ENCODE assay signal across 19 cellular contexts in genomic region chr4:118774989-118775388, GRCh38.
DNase-seq lines count a peak whose midpoint lies in the region; FAIRE-seq and TF ChIP-seq lines count a peak whose summit lies in the region.
"Had no signal": no experiment of that assay in that cellular context is flagged by ENCODE, and none has a peak within 500 bp of the region (broad histone marks: within the 10 kb centered on the region; RNA-seq: fewer than 3 reads in every experiment).

No MANE protein-coding gene starts in this region.

- peak overlapping the region; percentile 18; the same call in 1 of the 2 replicates for H3K4me3 Mint-ChIP-seq in HFFc6
- no peak overlapping the region for H3K4me3 Mint-ChIP-seq in activated CD4-positive, alpha-beta memory T cell treated with anti-CD3 and anti-CD28 coated beads, Interleukin-2, amount 10 ng/mL, durations not matched to agents 7 days and 5 days
- H3K4me3 Mint-ChIP-seq: CD4-positive, CD25-positive, alpha-beta regulatory T cell; effector memory CD8-positive, alpha-beta T cell; T-cell had no signal

- DNase-seq in HFFc6, result peak; percentile 30
- DNase-seq in astrocyte of the spinal cord (ENCODE audit: low read depth, low spot score), result peak; percentile 49
- peak; percentile 54 for DNase-seq in kidney tubule cell (ENCODE audit: low spot score)
- DNase-seq in transverse colon, result no peak
- DNase-seq in activated CD4-positive, alpha-beta memory T cell treated with anti-CD3 and anti-CD28 coated beads, Interleukin-2, amount 10 ng/mL, durations not matched to agents 7 days and 5 days, result no peak
- no peak for DNase-seq in GOT3 (lab: John Stamatoyannopoulos, UW)
- no peak for DNase-seq in H54 (ENCODE audit: insufficient read length, low spot score)
- DNase-seq: activated naive CD4-positive, alpha-beta T cell; CD4-positive, CD25-positive, alpha-beta regulatory T cell; effector memory CD8-positive, alpha-beta T cell; GDM1; MG63; mucosa of descending colon; NCI-H2081; NCI-H82; occipital lobe; small intestine; stimulated activated naive CD4-positive, alpha-beta T cell treated with Interleukin-2 at 50 U/mL for 16 hours; T-cell had no signal

- POLR2A ChIA-PET in activated CD4-positive, alpha-beta memory T cell treated with anti-CD3 and anti-CD28 coated beads, Interleukin-2, amount 10 ng/mL, durations not matched to agents 7 days and 5 days (lab: Charles Lee), result no interaction called here

- peak overlapping the region in 3 of 4 donors; percentile 3 to 26 (median 7) for H3K27ac ChIP-seq in transverse colon

- TF ChIP-seq CTCF in HFFc6 (IDR thresholded peaks at IDR 0.05) (no peak), astrocyte of the spinal cord (IDR thresholded peaks at IDR 0.05; ENCODE audit: low read depth, low read length) (no peak), transverse colon (IDR thresholded peaks at IDR 0.05) (no peak)

- FAIRE-seq in H54 (lab: Jason Lieb, UNC), result no peak

- H3K9me3 ChIP-seq in transverse colon, result no peaks in the 10 kb centered on the region
- H3K9me3 ChIP-seq: MG63, mucosa of descending colon had no signal

- no peak for TF ChIP-seq EP300 in transverse colon (IDR thresholded peaks at IDR 0.05; ENCODE audit: low read depth)

- H3K36me3 Mint-ChIP-seq in HFFc6 (ENCODE audit: low read depth), result peaks cover 41% of the 10 kb centered on the region
- H3K36me3 Mint-ChIP-seq in activated CD4-positive, alpha-beta memory T cell treated with anti-CD3 and anti-CD28 coated beads, Interleukin-2, amount 10 ng/mL, durations not matched to agents 7 days and 5 days (ENCODE audit: low read depth), result peaks cover 8% of the 10 kb centered on the region

- in situ Hi-C loops in astrocyte of the spinal cord (cut with HindIII; ENCODE audit: low sequenced_read_pairs) (no loop called here), transverse colon (cut with MboI; ENCODE audit: low pct_ligation_motif_present in 1 of 4, low pct_unique_long_range_greater_than_20kb in 1 of 4, low sequenced_read_pairs in 3 of 4) (loop anchor here in 2 of 4 donors (10.0 to 25.0 kb wide), 3 partner anchors 112 to 212 kb away; partner anchors contain the start of gene SYNPO2 (in 1 of the 2))

- 0 out of 2 replicates have a peak, but pooled peaks cover 3% of the 10 kb centered on the region for H3K27me3 Mint-ChIP-seq in HFFc6 (ENCODE audit: insufficient read depth)
- H3K27me3 Mint-ChIP-seq in activated CD4-positive, alpha-beta memory T cell treated with anti-CD3 and anti-CD28 coated beads, Interleukin-2, amount 10 ng/mL, durations not matched to agents 7 days and 5 days, result no peaks in the 10 kb centered on the region
- H3K27me3 Mint-ChIP-seq: CD4-positive, CD25-positive, alpha-beta regulatory T cell; effector memory CD8-positive, alpha-beta T cell; T-cell had no signal

- H3K4me1 ChIP-seq in transverse colon, result peaks cover 0 to 33% (median 9%) of the 10 kb centered on the region in 4 donors

- CTCF ChIA-PET in activated CD4-positive, alpha-beta memory T cell treated with anti-CD3 and anti-CD28 coated beads, Interleukin-2, amount 10 ng/mL, durations not matched to agents 7 days and 5 days (lab: Charles Lee), result interaction anchor here (0.7 to 1.7 kb wide), 2 partner anchors 90 to 151 kb away, joined by 4 to 5 read pairs; no protein-coding TSS in a partner anchor

- H3K4me3 ChIP-seq in astrocyte of the spinal cord (ENCODE audit: low read depth, low read length), result no peak overlapping the region
- no peak overlapping the region for H3K4me3 ChIP-seq in transverse colon
- H3K4me3 ChIP-seq: MG63, mucosa of descending colon had no signal

- no peaks in the 10 kb centered on the region for H3K36me3 ChIP-seq in transverse colon

- intact Hi-C loops in transverse colon (cut with DNase I; ENCODE audit: low total_unique reads), result no loop called here

- H3K4me1 Mint-ChIP-seq in HFFc6 (ENCODE audit: low read depth), result peaks cover 94% of the 10 kb centered on the region
- no peaks in the 10 kb centered on the region for H3K4me1 Mint-ChIP-seq in activated CD4-positive, alpha-beta memory T cell treated with anti-CD3 and anti-CD28 coated beads, Interleukin-2, amount 10 ng/mL, durations not matched to agents 7 days and 5 days
- H3K4me1 Mint-ChIP-seq: T-cell had no signal

- peak overlapping the region; percentile 43 for H3K27ac Mint-ChIP-seq in HFFc6
- no peak overlapping the region for H3K27ac Mint-ChIP-seq in activated CD4-positive, alpha-beta memory T cell treated with anti-CD3 and anti-CD28 coated beads, Interleukin-2, amount 10 ng/mL, durations not matched to agents 7 days and 5 days

- WGBS in transverse colon (ENCODE audit: low coverage in 1 of 2), 2 donors, result 71 to 84% methylated on average over 2 to 3 of the region's 3 CpGs

- peaks cover 10% of the 10 kb centered on the region; the same call in 1 of the 2 replicates for H3K9me3 Mint-ChIP-seq in HFFc6
- peaks cover 1% of the 10 kb centered on the region for H3K9me3 Mint-ChIP-seq in activated CD4-positive, alpha-beta memory T cell treated with anti-CD3 and anti-CD28 coated beads, Interleukin-2, amount 10 ng/mL, durations not matched to agents 7 days and 5 days
- H3K9me3 Mint-ChIP-seq: effector memory CD8-positive, alpha-beta T cell had no signal

- TF ChIP-seq POLR2A in transverse colon (IDR thresholded peaks at IDR 0.05) (no peak), H54 (IDR thresholded peaks at IDR 0.05; ENCODE audit: low read depth, low read length) (no peak)

- no peaks in the 10 kb centered on the region for H3K27me3 ChIP-seq in transverse colon
- H3K27me3 ChIP-seq: MG63 had no signal

Comparison
In these comparisons a context has a peak if more than half of its experiments do, and no peak if none do; other contexts are left out.
1. DNase-seq: peak in HFFc6 (single experiment), astrocyte of the spinal cord (single experiment) and kidney tubule cell (single experiment); none in transverse colon (single experiment), activated CD4-positive, alpha-beta memory T cell treated with anti-CD3 and anti-CD28 coated beads, Interleukin-2, amount 10 ng/mL, durations not matched to agents 7 days and 5 days (single experiment), GOT3 (single experiment) and H54 (single experiment).